ENCODE assay signal across 8 cellular contexts in the genomic region with DNA sequence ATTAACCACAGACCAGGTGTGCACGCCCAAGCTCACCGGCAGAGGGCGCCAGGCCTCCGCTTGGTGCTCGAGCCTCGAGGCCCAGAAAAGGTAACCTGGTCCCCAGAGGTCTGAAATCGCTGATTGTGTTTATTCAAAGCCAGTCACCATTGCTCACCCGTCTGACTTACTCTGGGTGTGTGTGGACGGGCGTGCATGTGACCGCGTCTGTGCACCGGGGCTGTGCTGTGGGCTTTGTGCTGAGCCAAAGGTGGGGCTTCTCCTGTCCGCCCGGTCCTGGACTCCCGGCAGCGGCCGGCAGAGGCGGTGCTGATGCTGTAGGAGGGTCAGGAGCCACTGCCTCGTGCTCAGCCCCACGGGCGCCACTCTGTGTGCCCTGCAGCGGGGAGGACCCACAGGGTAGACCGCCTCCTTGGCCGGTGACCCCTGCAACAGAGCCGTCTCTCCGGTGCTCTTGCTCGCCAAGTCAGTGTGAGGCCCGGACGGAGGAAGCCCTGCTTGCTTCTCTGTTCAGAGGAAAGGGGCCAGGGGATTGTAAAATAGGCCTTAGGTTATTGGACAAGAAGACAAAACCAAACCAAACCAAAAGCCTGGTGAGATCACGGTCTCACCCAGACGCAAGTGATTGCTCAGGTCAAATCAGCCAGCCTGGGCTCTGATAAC. TPM values are rescaled to one million over a fixed set of nuclear protein-coding genes. Genes with fewer than 3 reads are reported as not detected.
DNase-seq lines count a peak whose midpoint lies in the region; ATAC-seq lines count a peak whose summit lies in the region.

No MANE protein-coding gene starts in this region.

- ATAC-seq in GM18909 (IDR thresholded peaks at IDR 0.05; ENCODE audit: poor library complexity, unreplicated experiment) (peak; percentile 71), HG03196 (IDR thresholded peaks at IDR 0.05; ENCODE audit: unreplicated experiment) (peak; percentile 58)

- no peaks in the 10 kb centered on the region for H3K27me3 ChIP-seq in layer of hippocampus (ENCODE audit: control insufficient read depth, insufficient read depth, low read length)

- DNase-seq in AG08395 (ENCODE audit: low spot score): peak; percentile 63
- peak; percentile 54 for DNase-seq in NCI-H226
- peak; percentile 92 to 93 for DNase-seq in activated CD4-positive, alpha-beta T cell treated with anti-CD3 and anti-CD28 coated beads for 24 hours (ENCODE audit: low read depth in 2 of 2)
- peak; percentile 88 for DNase-seq in cerebellum (ENCODE audit: low spot score)
- DNase-seq in stimulated activated CD4-positive, alpha-beta T cell treated with anti-CD3 and anti-CD28 coated beads, Interleukin-1b, Interleukin-23, amount 100 ng/mL, for 48 hours: peak; percentile 92

- peak overlapping the region; percentile 91 for H3K27ac ChIP-seq in layer of hippocampus (ENCODE audit: low read depth, low read length)

RNA-seq across cellular contexts. Expression of gene BTG2, which starts 32.0 kb away (rescaled TPM):
- 17.4 TPM for total RNA-seq in cerebellum

RNA-seq across cellular contexts. Expression of gene CHIT1, which starts 43.9 kb away (rescaled TPM):
- 1.5 TPM for total RNA-seq in cerebellum

Comparison
In these comparisons a context has a peak if more than half of its experiments do, and no peak if none do; other contexts are left out.
1. Peak in every context shown above with its lines: DNase-seq, ATAC-seq and H3K27ac ChIP-seq.